ENCODE assay signal across 8 cellular contexts in genomic region chr19:4635763-4636135, GRCh38. TPM values are rescaled to one million over a fixed set of nuclear protein-coding genes. Genes with fewer than 3 reads are reported as not detected.
DNase-seq lines count a peak whose midpoint lies in the region; ATAC-seq and TF ChIP-seq lines count a peak whose summit lies in the region.

No MANE protein-coding gene starts in this region.

- peaks cover 0 to 5% (median 0%) of the 10 kb centered on the region in 11 experiments; a peak in 6 of 22 replicates for H4K20me1 ChIP-seq in BLaER1 treated with 17β-estradiol and CSF1 and Interleukin-3, amounts not matched to agents 10 nM and 100 nM
- no peaks in the 10 kb centered on the region for H4K20me1 ChIP-seq in MM.1S (ENCODE audit: insufficient read depth, low read length)

- H3K4me2 ChIP-seq in BLaER1 treated with 17β-estradiol and CSF1 and Interleukin-3, amounts not matched to agents 10 nM and 100 nM: peak overlapping the region; percentile 75 to 94 (median 88)
- H3K4me2 ChIP-seq in MM.1S (ENCODE audit: low read depth, low read length): peak overlapping the region; percentile 98

- H3K4me1 ChIP-seq in BLaER1 treated with 17β-estradiol and CSF1 and Interleukin-3, amounts not matched to agents 10 nM and 100 nM: peaks cover 44 to 73% (median 65%) of the 10 kb centered on the region in 10 experiments
- H3K4me1 ChIP-seq in MM.1S (ENCODE audit: low read length): 0 out of 2 replicates have a peak, but pooled peaks cover 5% of the 10 kb centered on the region

- H3K36me3 ChIP-seq in BLaER1 treated with 17β-estradiol and CSF1 and Interleukin-3, amounts not matched to agents 10 nM and 100 nM: no peaks in the 10 kb centered on the region
- no peaks in the 10 kb centered on the region for H3K36me3 ChIP-seq in MM.1S (replicated peaks; ENCODE audit: insufficient read depth, low read length)

- no peak for ATAC-seq in natural killer cell treated with Interleukin-12 subunit alpha and Interleukin-12 subunit beta and Interleukin-15 and Interleukin-18, amount 100 ng/mL, for 72 hours
- no peak for ATAC-seq in GM21825 (IDR thresholded peaks at IDR 0.05; ENCODE audit: unreplicated experiment)

- no peaks in the 10 kb centered on the region for H3K27me3 Mint-ChIP-seq in dendritic cell treated with granulocyte-macrophage colony-stimulating factor and Interleukin-4, amounts not matched to agents 40 ng/mL and 50 ng/mL, for 4 days
- no peaks in the 10 kb centered on the region for H3K27me3 Mint-ChIP-seq in natural killer cell treated with Interleukin-12 subunit alpha and Interleukin-12 subunit beta and Interleukin-15 and Interleukin-18, amount 100 ng/mL, for 72 hours

- H3K9me3 ChIP-seq in BLaER1 treated with 17β-estradiol and CSF1 and Interleukin-3, amounts not matched to agents 10 nM and 100 nM (replicated peaks in 1 of 11): no peaks in the 10 kb centered on the region
- no peaks in the 10 kb centered on the region for H3K9me3 ChIP-seq in MM.1S (replicated peaks; ENCODE audit: insufficient read depth, low read length)

- no peaks in the 10 kb centered on the region for H3K79me2 ChIP-seq in MM.1S (ENCODE audit: low read length)

- no peak for TF ChIP-seq CTCF in MM.1S (IDR thresholded peaks at IDR 0.05; ENCODE audit: low read length)

- DNase-seq in MM.1S: no peak
- no peak for DNase-seq in natural killer cell treated with Interleukin-12 subunit alpha and Interleukin-12 subunit beta and Interleukin-15 and Interleukin-18, amount 100 ng/mL, for 72 hours (ENCODE audit: low spot score)
- DNase-seq in NCI-H1105 (lab: John Stamatoyannopoulos, UW): no peak
- DNase-seq in DMS114 treated with DMSO at 0.1 percent for 48 hours (lab: John Stamatoyannopoulos, UW; ENCODE audit: unreplicated experiment): no peak
- no peak for DNase-seq in activated CD4-positive, CD25-positive, alpha-beta regulatory T cell treated with anti-CD3 and anti-CD28 coated beads, Interleukin-2, amount 50 U/mL, for 72 hours

- peak overlapping the region; percentile 56 for H3K4me3 Mint-ChIP-seq in dendritic cell treated with granulocyte-macrophage colony-stimulating factor and Interleukin-4, amounts not matched to agents 40 ng/mL and 50 ng/mL, for 4 days
- peak overlapping the region; percentile 10 for H3K4me3 Mint-ChIP-seq in natural killer cell treated with Interleukin-12 subunit alpha and Interleukin-12 subunit beta and Interleukin-15 and Interleukin-18, amount 100 ng/mL, for 72 hours

- H3K27me3 ChIP-seq in BLaER1 treated with 17β-estradiol and CSF1 and Interleukin-3, amounts not matched to agents 10 nM and 100 nM: no peaks in the 10 kb centered on the region
- peaks cover 44% of the 10 kb centered on the region for H3K27me3 ChIP-seq in MM.1S (replicated peaks; ENCODE audit: insufficient read depth, low read length)

- H3K9ac ChIP-seq in BLaER1 treated with 17β-estradiol and CSF1 and Interleukin-3, amounts not matched to agents 10 nM and 100 nM: peak overlapping the region; percentile 66 to 78 (median 75)
- H3K9ac ChIP-seq in MM.1S (ENCODE audit: low read length): peak overlapping the region; percentile 33; the same call in 1 of the 2 replicates

- peak overlapping the region; percentile 25 for H3K27ac Mint-ChIP-seq in dendritic cell treated with granulocyte-macrophage colony-stimulating factor and Interleukin-4, amounts not matched to agents 40 ng/mL and 50 ng/mL, for 4 days
- no peak overlapping the region for H3K27ac Mint-ChIP-seq in natural killer cell treated with Interleukin-12 subunit alpha and Interleukin-12 subunit beta and Interleukin-15 and Interleukin-18, amount 100 ng/mL, for 72 hours

- peak overlapping the region; percentile 44 to 80 (median 69); a peak in 18 of 22 replicates for H3K27ac ChIP-seq in BLaER1 treated with 17β-estradiol and CSF1 and Interleukin-3, amounts not matched to agents 10 nM and 100 nM
- H3K27ac ChIP-seq in MM.1S (ENCODE audit: low read length): no peak overlapping the region

- H3K36me3 Mint-ChIP-seq in dendritic cell treated with granulocyte-macrophage colony-stimulating factor and Interleukin-4, amounts not matched to agents 40 ng/mL and 50 ng/mL, for 4 days (ENCODE audit: low read depth): peaks cover 6% of the 10 kb centered on the region
- H3K36me3 Mint-ChIP-seq in natural killer cell treated with Interleukin-12 subunit alpha and Interleukin-12 subunit beta and Interleukin-15 and Interleukin-18, amount 100 ng/mL, for 72 hours: no peaks in the 10 kb centered on the region

- intact Hi-C loops in dendritic cell treated with granulocyte-macrophage colony-stimulating factor and Interleukin-4, amounts not matched to agents 40 ng/mL and 50 ng/mL, for 4 days (cut with micrococcal nuclease): no loop called here

- peaks cover 12% of the 10 kb centered on the region for H3F3A ChIP-seq in MM.1S (ENCODE audit: insufficient read depth, low read length)

- H2AFZ ChIP-seq in MM.1S (ENCODE audit: low read length): peak overlapping the region; percentile 88

- H3K9me2 ChIP-seq in MM.1S (replicated peaks; ENCODE audit: insufficient read depth, low read length): no peaks in the 10 kb centered on the region

- no peaks in the 10 kb centered on the region for H3K9me3 Mint-ChIP-seq in dendritic cell treated with granulocyte-macrophage colony-stimulating factor and Interleukin-4, amounts not matched to agents 40 ng/mL and 50 ng/mL, for 4 days
- no peaks in the 10 kb centered on the region for H3K9me3 Mint-ChIP-seq in natural killer cell treated with Interleukin-12 subunit alpha and Interleukin-12 subunit beta and Interleukin-15 and Interleukin-18, amount 100 ng/mL, for 72 hours

- peaks cover 53% of the 10 kb centered on the region for H3K4me1 Mint-ChIP-seq in dendritic cell treated with granulocyte-macrophage colony-stimulating factor and Interleukin-4, amounts not matched to agents 40 ng/mL and 50 ng/mL, for 4 days (ENCODE audit: low read depth)
- H3K4me1 Mint-ChIP-seq in natural killer cell treated with Interleukin-12 subunit alpha and Interleukin-12 subunit beta and Interleukin-15 and Interleukin-18, amount 100 ng/mL, for 72 hours (ENCODE audit: low read depth in 2 of 2): peaks cover 29 to 32% of the 10 kb centered on the region in 2 donors

- H3K4me3 ChIP-seq in BLaER1 treated with 17β-estradiol and CSF1 and Interleukin-3, amounts not matched to agents 10 nM and 100 nM: peak overlapping the region; percentile 47 to 68 (median 52); a peak in 19 of 20 replicates
- H3K4me3 ChIP-seq in MM.1S (ENCODE audit: low read length): peak overlapping the region; percentile 66

RNA-seq across cellular contexts. Expression of gene TNFAIP8L1, which starts 3.6 kb away (rescaled TPM):
- total RNA-seq in natural killer cell treated with Interleukin-12 subunit alpha and Interleukin-12 subunit beta and Interleukin-15 and Interleukin-18, amount 100 ng/mL, for 72 hours: 10 to 100 TPM in 1 of 2 donors, 1 to 10 TPM in 1; 8.3 to 10.3 TPM

RNA-seq across cellular contexts. Expression of gene MYDGF, which starts 34.4 kb away (rescaled TPM):
- total RNA-seq in natural killer cell treated with Interleukin-12 subunit alpha and Interleukin-12 subunit beta and Interleukin-15 and Interleukin-18, amount 100 ng/mL, for 72 hours: 100 to 1,000 TPM; 107 to 195 TPM
